In the genomic region with DNA sequence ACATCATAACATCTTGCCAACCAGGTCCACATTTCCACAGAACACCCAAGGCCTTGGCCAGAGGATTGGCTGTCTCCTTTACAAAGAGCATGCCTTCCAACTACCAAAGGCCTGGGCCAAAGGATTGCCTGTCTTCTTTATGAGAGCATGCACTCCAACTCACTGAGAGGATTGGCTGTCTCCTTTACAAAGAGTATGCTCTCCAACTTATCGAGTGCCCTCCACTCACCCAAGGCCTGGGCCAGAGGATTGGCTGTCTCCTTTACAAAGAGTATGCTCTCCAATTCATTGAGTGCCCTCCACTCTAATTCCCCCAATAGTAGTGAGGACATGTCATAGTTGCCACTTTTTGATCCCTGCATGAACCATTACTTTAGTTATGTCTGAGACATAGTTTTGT, we compare ENCODE assay signal across 18 cellular contexts.
A peak's percentile ranks its signal among the peaks of the same experiment; 100 is the strongest.
DNase-seq lines count a peak whose midpoint lies in the region; ATAC-seq and TF ChIP-seq lines count a peak whose summit lies in the region.
"Had no signal": no experiment of that assay in that cellular context is flagged by ENCODE, and none has a peak within 500 bp of the region (broad histone marks: within the 10 kb centered on the region; RNA-seq: fewer than 3 reads in every experiment).

No MANE protein-coding gene starts in this region.

- peak overlapping the region; percentile 53 for H2AK5ac ChIP-seq in trophoblast cell (ENCODE audit: low read length)

- no peak overlapping the region for H3K18ac ChIP-seq in trophoblast cell (ENCODE audit: low read length)

- peak overlapping the region; percentile 43 for H2BK120ac ChIP-seq in trophoblast cell (ENCODE audit: insufficient read depth, low read length, poor library complexity)

- H2BK12ac ChIP-seq in trophoblast cell (ENCODE audit: low read length) = peak overlapping the region; percentile 77

- DNase-seq in NCI-H510A (lab: John Stamatoyannopoulos, UW) = peak; percentile 3
- DNase-seq in NCI-H510A treated with DMSO at 0.1 percent for 48 hours (lab: John Stamatoyannopoulos, UW) = no peak
- DNase-seq in left lung = no peak
- DNase-seq in trophoblast cell = no peak
- DNase-seq in SKM-1 (lab: John Stamatoyannopoulos, UW; ENCODE audit: unreplicated experiment) = no peak
- DNase-seq in SIG-M5 (lab: John Stamatoyannopoulos, UW) = no peak
- DNase-seq: AML-193; CD4-positive, alpha-beta T cell; DMS153; DMS79; GDM1; GM23248 had no signal

- intact Hi-C loops in left lung (cut with DNase I) = no loop called here

- no peak overlapping the region for H4K8ac ChIP-seq in trophoblast cell (ENCODE audit: low read depth, low read length)

- no peak overlapping the region for H4K12ac ChIP-seq in trophoblast cell (ENCODE audit: low read depth, low read length)

- H2BK5ac ChIP-seq in trophoblast cell (ENCODE audit: low read depth, low read length, poor library complexity) = no peak overlapping the region

- ATAC-seq in left lung = peak; percentile 85
- ATAC-seq in HG02798 (IDR thresholded peaks at IDR 0.05; ENCODE audit: poor library complexity, unreplicated experiment) = no peak
- ATAC-seq: A549 had no signal

- peak overlapping the region; percentile 66 for H4K91ac ChIP-seq in trophoblast cell (ENCODE audit: low read depth, low read length)

- no peak for TF ChIP-seq CTCF in left lung (IDR thresholded peaks at IDR 0.05)

- WGBS in trophoblast cell (ENCODE audit: extremely low coverage, insufficient coverage, insufficient read length) = no CpG with 5 or more reads among the region's 1 CpG

- H3K36me3 ChIP-seq in left lung (no peaks in the 10 kb centered on the region), trophoblast cell (ENCODE audit: control insufficient read depth in 1 of 2, insufficient read depth in 2 of 2, low read length in 2 of 2) (no peaks in the 10 kb centered on the region)
- H3K36me3 ChIP-seq: HAP-1 had no signal

- H3K4me2 ChIP-seq in trophoblast cell (ENCODE audit: low read length) = no peak overlapping the region
- H3K4me2 ChIP-seq: A549 had no signal

- H3K79me2 ChIP-seq in trophoblast cell (ENCODE audit: control insufficient read depth, insufficient read depth, low read length, poor library complexity) = peaks cover 3% of the 10 kb centered on the region

- no peak overlapping the region for H3K4ac ChIP-seq in trophoblast cell (ENCODE audit: low read depth, low read length)

- no peaks in the 10 kb centered on the region for H3K4me1 ChIP-seq in left lung
- peaks cover 9 to 19% of the 10 kb centered on the region in 2 experiments for H3K4me1 ChIP-seq in trophoblast cell (ENCODE audit: control insufficient read depth in 1 of 2, insufficient read depth in 2 of 2, low read length in 2 of 2)
- H3K4me1 ChIP-seq: A549, HAP-1 had no signal

- no peak overlapping the region for H3K14ac ChIP-seq in trophoblast cell (ENCODE audit: low read length)

- no peak overlapping the region for H2AFZ ChIP-seq in trophoblast cell (ENCODE audit: insufficient read depth, low read length, poor library complexity)
- H2AFZ ChIP-seq: GM23248 had no signal

- peaks cover 15% of the 10 kb centered on the region for H3K79me1 ChIP-seq in trophoblast cell (ENCODE audit: low read length)

- H3K9me3 ChIP-seq in left lung = peaks cover 0 to 5% of the 10 kb centered on the region in 2 donors
- H3K9me3 ChIP-seq in trophoblast cell (ENCODE audit: insufficient read depth, low read depth, low read length) = peaks cover 2% of the 10 kb centered on the region
- H3K9me3 ChIP-seq: A549, HAP-1 had no signal

- H3K4me3 ChIP-seq in left lung (no peak overlapping the region), trophoblast cell (ENCODE audit: low read depth, low read length) (no peak overlapping the region)
- H3K4me3 ChIP-seq: A549, GM23248, HAP-1 had no signal

- H3K27me3 ChIP-seq in left lung (no peaks in the 10 kb centered on the region), trophoblast cell (ENCODE audit: insufficient read depth, low read length) (no peaks in the 10 kb centered on the region)

- no peak overlapping the region for H3K9ac ChIP-seq in trophoblast cell (ENCODE audit: low read length)
- H3K9ac ChIP-seq: GM23248 had no signal

- H3K27ac ChIP-seq in left lung = no peak overlapping the region
- no peak overlapping the region for H3K27ac ChIP-seq in trophoblast cell (ENCODE audit: low read depth, low read length)
- H3K27ac ChIP-seq: 22Rv1, A549, C4-2B, GM23248, HL-60 had no signal

- no peak overlapping the region for H3K23ac ChIP-seq in trophoblast cell (ENCODE audit: low read length)
